ENCODE assay signal across 22 cellular contexts in the genomic region with DNA sequence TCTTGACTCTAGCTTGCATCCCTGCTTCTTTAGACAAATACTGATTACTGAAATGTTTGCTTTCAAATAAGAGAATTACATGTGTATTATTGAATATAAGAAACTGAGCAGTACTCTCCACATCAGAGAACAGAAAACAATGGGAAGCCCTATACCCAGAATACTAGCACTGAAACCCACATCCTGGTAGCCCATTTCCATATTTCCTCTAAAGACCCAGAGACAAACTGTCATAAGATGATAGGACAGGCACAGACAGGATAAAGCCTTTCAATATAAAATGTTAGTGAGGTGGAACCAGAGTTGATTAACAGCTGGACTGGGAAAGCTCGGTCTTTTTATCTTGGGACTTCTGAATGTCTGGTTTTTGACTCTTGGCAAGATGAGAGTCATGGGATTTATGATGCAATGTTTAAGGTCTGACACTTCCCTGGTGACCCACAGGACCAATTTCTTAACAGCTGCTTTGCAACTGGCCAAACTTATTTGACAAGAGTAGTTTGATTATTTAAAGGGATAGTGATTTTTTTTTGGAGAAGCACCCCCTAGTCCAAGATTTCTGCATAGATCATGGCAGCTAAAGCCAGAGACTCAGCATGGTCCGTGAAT.
DNase-seq lines count a peak whose midpoint lies in the region; ATAC-seq, FAIRE-seq and TF ChIP-seq lines count a peak whose summit lies in the region.
"Had no signal": no experiment of that assay in that cellular context is flagged by ENCODE, and none has a peak within 500 bp of the region (broad histone marks: within the 10 kb centered on the region; RNA-seq: fewer than 3 reads in every experiment).

No MANE protein-coding gene starts in this region.

- H3K4me2 ChIP-seq in astrocyte (ENCODE audit: low read length) = no peak overlapping the region
- H3K4me2 ChIP-seq: KMS-11, SK-N-SH had no signal

- no peak overlapping the region for H3K4me3 ChIP-seq in left ventricle myocardium inferior
- no peak overlapping the region for H3K4me3 ChIP-seq in astrocyte (ENCODE audit: insufficient read depth, low read depth, low read length)

- H3K27ac Mint-ChIP-seq in astrocyte (ENCODE audit: unreplicated experiment) = no peak overlapping the region
- H3K27ac Mint-ChIP-seq in activated naive CD8-positive, alpha-beta T cell treated with anti-CD3 and anti-CD28 coated beads, Interleukin-2, amount 50 U/mL, for 24 hours = no peak overlapping the region
- H3K27ac Mint-ChIP-seq in stimulated activated naive B cell treated with anti-CD40 and anti-IgM and Interleukin-4, amounts not matched to agents 10 μg/mL and 1 μg/mL and 100 μg/mL, for 72 hours = no peak overlapping the region
- no peak overlapping the region for H3K27ac Mint-ChIP-seq in stimulated activated memory B cell treated with anti-CD40 and anti-IgM and Interleukin-4, amounts not matched to agents 10 μg/mL and 1 μg/mL and 100 μg/mL, for 72 hours
- H3K27ac Mint-ChIP-seq: B cell, CD14-positive monocyte had no signal

- H3K4me3 Mint-ChIP-seq in astrocyte (ENCODE audit: unreplicated experiment) = no peak overlapping the region
- H3K4me3 Mint-ChIP-seq in activated naive CD8-positive, alpha-beta T cell treated with anti-CD3 and anti-CD28 coated beads, Interleukin-2, amount 50 U/mL, for 24 hours = no peak overlapping the region
- H3K4me3 Mint-ChIP-seq in stimulated activated naive B cell treated with anti-CD40 and anti-IgM and Interleukin-4, amounts not matched to agents 10 μg/mL and 1 μg/mL and 100 μg/mL, for 72 hours = no peak overlapping the region
- no peak overlapping the region for H3K4me3 Mint-ChIP-seq in stimulated activated memory B cell treated with anti-CD40 and anti-IgM and Interleukin-4, amounts not matched to agents 10 μg/mL and 1 μg/mL and 100 μg/mL, for 72 hours
- H3K4me3 Mint-ChIP-seq: B cell, CD14-positive monocyte had no signal

- H3K36me3 Mint-ChIP-seq in astrocyte (ENCODE audit: low read depth, unreplicated experiment) = no peaks in the 10 kb centered on the region
- no peaks in the 10 kb centered on the region for H3K36me3 Mint-ChIP-seq in activated naive CD8-positive, alpha-beta T cell treated with anti-CD3 and anti-CD28 coated beads, Interleukin-2, amount 50 U/mL, for 24 hours (ENCODE audit: low read depth)
- no peaks in the 10 kb centered on the region for H3K36me3 Mint-ChIP-seq in stimulated activated naive B cell treated with anti-CD40 and anti-IgM and Interleukin-4, amounts not matched to agents 10 μg/mL and 1 μg/mL and 100 μg/mL, for 72 hours
- H3K36me3 Mint-ChIP-seq in stimulated activated memory B cell treated with anti-CD40 and anti-IgM and Interleukin-4, amounts not matched to agents 10 μg/mL and 1 μg/mL and 100 μg/mL, for 72 hours = no peaks in the 10 kb centered on the region
- H3K36me3 Mint-ChIP-seq: CD14-positive monocyte had no signal

- no peaks in the 10 kb centered on the region for H3K27me3 ChIP-seq in left ventricle myocardium inferior (ENCODE audit: low read depth)
- H3K27me3 ChIP-seq in astrocyte (ENCODE audit: insufficient read depth, low read length) = no peaks in the 10 kb centered on the region

- H3K9me3 ChIP-seq in left ventricle myocardium inferior (replicated peaks) = no peaks in the 10 kb centered on the region
- H3K9me3 ChIP-seq in astrocyte (ENCODE audit: insufficient read depth, low read depth, low read length) = no peaks in the 10 kb centered on the region
- H3K9me3 ChIP-seq: SK-N-SH had no signal

- no peaks in the 10 kb centered on the region for H3K27me3 Mint-ChIP-seq in astrocyte (ENCODE audit: low read depth, unreplicated experiment)
- no peaks in the 10 kb centered on the region for H3K27me3 Mint-ChIP-seq in activated naive CD8-positive, alpha-beta T cell treated with anti-CD3 and anti-CD28 coated beads, Interleukin-2, amount 50 U/mL, for 24 hours
- peaks cover 0 to 5% of the 10 kb centered on the region in 2 donors for H3K27me3 Mint-ChIP-seq in stimulated activated naive B cell treated with anti-CD40 and anti-IgM and Interleukin-4, amounts not matched to agents 10 μg/mL and 1 μg/mL and 100 μg/mL, for 72 hours
- H3K27me3 Mint-ChIP-seq in stimulated activated memory B cell treated with anti-CD40 and anti-IgM and Interleukin-4, amounts not matched to agents 10 μg/mL and 1 μg/mL and 100 μg/mL, for 72 hours = no peaks in the 10 kb centered on the region
- H3K27me3 Mint-ChIP-seq: B cell had no signal

- H3K4me1 ChIP-seq in left ventricle myocardium inferior = no peaks in the 10 kb centered on the region
- H3K4me1 ChIP-seq in astrocyte (ENCODE audit: insufficient read depth, low read length) = no peaks in the 10 kb centered on the region

- H3K79me2 ChIP-seq in astrocyte (ENCODE audit: insufficient read depth, low read length) = no peaks in the 10 kb centered on the region

- H3K27ac ChIP-seq in left ventricle myocardium inferior (replicated peaks) (no peak overlapping the region), astrocyte (ENCODE audit: low read depth, low read length) (no peak overlapping the region), RWPE1 (no peak overlapping the region)
- H3K27ac ChIP-seq: KMS-11 had no signal

- H3K36me3 ChIP-seq in left ventricle myocardium inferior = no peaks in the 10 kb centered on the region
- no peaks in the 10 kb centered on the region for H3K36me3 ChIP-seq in astrocyte (ENCODE audit: insufficient read depth, low read length)

- CTCF ChIA-PET in RWPE1 (lab: Yijun Ruan, JAX) = no interaction called here

- no peak overlapping the region for H2AFZ ChIP-seq in astrocyte (ENCODE audit: low read depth, low read length)

- no peak for FAIRE-seq in astrocyte (lab: Jason Lieb, UNC)
- FAIRE-seq: A204.1 had no signal

- POLR2A ChIA-PET in RWPE1 (lab: Yijun Ruan, JAX; ENCODE audit: low non-redundant PET) = no interaction called here

- no peak for TF ChIP-seq CTCF in left ventricle myocardium inferior (IDR thresholded peaks at IDR 0.05; ENCODE audit: borderline replicate concordance)
- no peak for TF ChIP-seq CTCF in astrocyte (IDR thresholded peaks at IDR 0.05; ENCODE audit: insufficient read depth, low read depth, low read length)
- TF ChIP-seq CTCF in RWPE1 (conservative IDR thresholded peaks at IDR 0.05; ENCODE audit: low read depth) = no peak

- no peak overlapping the region for H3K9ac ChIP-seq in astrocyte (ENCODE audit: low read length)
- H3K9ac ChIP-seq: KMS-11, SK-N-SH had no signal

- no peaks in the 10 kb centered on the region for H4K20me1 ChIP-seq in astrocyte (ENCODE audit: insufficient read depth, low read length)

- ATAC-seq in left cardiac atrium (peak; percentile 38 to 41), left ventricle myocardium superior (peak; percentile 83)
- no peak for ATAC-seq in activated naive CD8-positive, alpha-beta T cell treated with anti-CD3 and anti-CD28 coated beads, Interleukin-2, amount 50 U/mL, for 24 hours
- ATAC-seq in stimulated activated naive B cell treated with anti-CD40 and anti-IgM and Interleukin-4, amounts not matched to agents 10 μg/mL and 1 μg/mL and 100 μg/mL, for 72 hours (replicated peaks) = no peak
- no peak for ATAC-seq in stimulated activated memory B cell treated with anti-CD40 and anti-IgM and Interleukin-4, amounts not matched to agents 10 μg/mL and 1 μg/mL and 100 μg/mL, for 72 hours

- DNase-seq in left cardiac atrium (no peak), left ventricle myocardium inferior (no peak), astrocyte (ENCODE audit: low read depth) (peak; percentile 66), left ventricle myocardium superior (no peak), RWPE1 (ENCODE audit: low spot score) (no peak)
- no peak for DNase-seq in activated naive CD8-positive, alpha-beta T cell treated with anti-CD3 and anti-CD28 coated beads, Interleukin-2, amount 50 U/mL, for 24 hours
- no peak for DNase-seq in stimulated activated naive B cell treated with anti-CD40 and anti-IgM and Interleukin-4, amounts not matched to agents 10 μg/mL and 1 μg/mL and 100 μg/mL, for 72 hours
- DNase-seq: H7, MV-4-11, NCI-H1105 treated with DMSO at 0.1 percent for 48 hours, NCI-H2029 treated with DMSO at 0.1 percent for 48 hours, NCI-H2171, NCI-H345, NCI-H524 treated with DMSO at 0.1 percent for 48 hours, NCI-H82, SHP77 treated with DMSO at 0.1 percent for 48 hours, SK-N-SH had no signal

- no peaks in the 10 kb centered on the region for H3K9me3 Mint-ChIP-seq in astrocyte (ENCODE audit: unreplicated experiment)
- H3K9me3 Mint-ChIP-seq in activated naive CD8-positive, alpha-beta T cell treated with anti-CD3 and anti-CD28 coated beads, Interleukin-2, amount 50 U/mL, for 24 hours = no peaks in the 10 kb centered on the region
- H3K9me3 Mint-ChIP-seq in stimulated activated naive B cell treated with anti-CD40 and anti-IgM and Interleukin-4, amounts not matched to agents 10 μg/mL and 1 μg/mL and 100 μg/mL, for 72 hours = no peaks in the 10 kb centered on the region
- H3K9me3 Mint-ChIP-seq in stimulated activated memory B cell treated with anti-CD40 and anti-IgM and Interleukin-4, amounts not matched to agents 10 μg/mL and 1 μg/mL and 100 μg/mL, for 72 hours = no peaks in the 10 kb centered on the region

- H3K4me1 Mint-ChIP-seq in astrocyte (ENCODE audit: low read depth, unreplicated experiment) = no peaks in the 10 kb centered on the region
- no peaks in the 10 kb centered on the region for H3K4me1 Mint-ChIP-seq in activated naive CD8-positive, alpha-beta T cell treated with anti-CD3 and anti-CD28 coated beads, Interleukin-2, amount 50 U/mL, for 24 hours
- no peaks in the 10 kb centered on the region for H3K4me1 Mint-ChIP-seq in stimulated activated naive B cell treated with anti-CD40 and anti-IgM and Interleukin-4, amounts not matched to agents 10 μg/mL and 1 μg/mL and 100 μg/mL, for 72 hours
- no peaks in the 10 kb centered on the region for H3K4me1 Mint-ChIP-seq in stimulated activated memory B cell treated with anti-CD40 and anti-IgM and Interleukin-4, amounts not matched to agents 10 μg/mL and 1 μg/mL and 100 μg/mL, for 72 hours
- H3K4me1 Mint-ChIP-seq: B cell, CD14-positive monocyte had no signal

- intact Hi-C loops in left cardiac atrium (cut with DNase I) = no loop called here
- intact Hi-C loops in left ventricle myocardium inferior (cut with micrococcal nuclease) = no loop called here
- intact Hi-C loops in left ventricle myocardium superior (cut with micrococcal nuclease) = no loop called here

Comparison
In these comparisons a context has a peak if more than half of its experiments do, and no peak if none do; other contexts are left out.
1. ATAC-seq: peak in left cardiac atrium (2 of 2) and left ventricle myocardium superior (single experiment); none in activated naive CD8-positive, alpha-beta T cell treated with anti-CD3 and anti-CD28 coated beads, Interleukin-2, amount 50 U/mL, for 24 hours (single experiment), stimulated activated naive B cell treated with anti-CD40 and anti-IgM and Interleukin-4, amounts not matched to agents 10 μg/mL and 1 μg/mL and 100 μg/mL, for 72 hours (0 of 2) and stimulated activated memory B cell treated with anti-CD40 and anti-IgM and Interleukin-4, amounts not matched to agents 10 μg/mL and 1 μg/mL and 100 μg/mL, for 72 hours (single experiment).